ENCODE assay signal across 16 cellular contexts in genomic region chr11:71191201-71191600, GRCh38.
A peak's percentile ranks its signal among the peaks of the same experiment; 100 is the strongest.
DNase-seq lines count a peak whose midpoint lies in the region; TF ChIP-seq lines count a peak whose summit lies in the region.
"Had no signal": no experiment of that assay in that cellular context is flagged by ENCODE, and none has a peak within 500 bp of the region (broad histone marks: within the 10 kb centered on the region; RNA-seq: fewer than 3 reads in every experiment).

No MANE protein-coding gene starts in this region.

- TF ChIP-seq POLR2A in spleen (IDR thresholded peaks at IDR 0.05), result no peak

- H3K27ac ChIP-seq in left ventricle myocardium inferior (replicated peaks), result no peak overlapping the region
- H3K27ac ChIP-seq in spleen, result no peak overlapping the region
- no peak overlapping the region for H3K27ac ChIP-seq in MM.1S (ENCODE audit: low read length)
- no peak overlapping the region for H3K27ac ChIP-seq in right atrium auricular region
- H3K27ac ChIP-seq: BLaER1, HL-60 had no signal

- H3K9ac ChIP-seq in MM.1S (ENCODE audit: low read length), result no peak overlapping the region
- H3K9ac ChIP-seq: BLaER1 had no signal

- H3K36me3 ChIP-seq in left ventricle myocardium inferior (no peaks in the 10 kb centered on the region), spleen (no peaks in the 10 kb centered on the region), MM.1S (replicated peaks; ENCODE audit: insufficient read depth, low read length) (no peaks in the 10 kb centered on the region), right atrium auricular region (no peaks in the 10 kb centered on the region)
- H3K36me3 ChIP-seq: BLaER1 had no signal

- peak; percentile 24 for DNase-seq in cardiac septum (ENCODE audit: low spot score)
- no peak for DNase-seq in left ventricle myocardium inferior
- DNase-seq in posterior vena cava (ENCODE audit: low spot score), result peak; percentile 67
- DNase-seq in spleen, result peak; percentile 36
- DNase-seq in MM.1S, result no peak
- no peak for DNase-seq in C1 segment of cervical spinal cord (lab: John Stamatoyannopoulos, UW)
- no peak for DNase-seq in right atrium auricular region (ENCODE audit: low spot score)
- DNase-seq: 8988T; Calu3; CD8-positive, alpha-beta T cell; DMS79 treated with DMSO at 0.1 percent for 48 hours; GF-D8; HCEC 1CT had no signal

- H3F3A ChIP-seq in MM.1S (ENCODE audit: insufficient read depth, low read length), result no peaks in the 10 kb centered on the region

- no peaks in the 10 kb centered on the region for H4K20me1 ChIP-seq in MM.1S (ENCODE audit: insufficient read depth, low read length)
- H4K20me1 ChIP-seq: BLaER1 had no signal

- H3K4me2 ChIP-seq in MM.1S (ENCODE audit: low read depth, low read length), result no peak overlapping the region
- H3K4me2 ChIP-seq: BLaER1, GM23338 had no signal

- H3K79me2 ChIP-seq in MM.1S (ENCODE audit: low read length), result no peaks in the 10 kb centered on the region

- H3K9me2 ChIP-seq in MM.1S (replicated peaks; ENCODE audit: insufficient read depth, low read length), result no peaks in the 10 kb centered on the region

- H3K4me1 ChIP-seq in left ventricle myocardium inferior (no peaks in the 10 kb centered on the region), spleen (no peaks in the 10 kb centered on the region), MM.1S (ENCODE audit: low read length) (no peaks in the 10 kb centered on the region), right atrium auricular region (no peaks in the 10 kb centered on the region)
- H3K4me1 ChIP-seq: BLaER1 had no signal

- H3K27me3 ChIP-seq in left ventricle myocardium inferior (ENCODE audit: low read depth) (peaks cover 84% of the 10 kb centered on the region), spleen (replicated peaks in 1 of 7) (peaks cover 0 to 11% (median 0%) of the 10 kb centered on the region in 7 donors), MM.1S (replicated peaks; ENCODE audit: insufficient read depth, low read length) (peaks cover 96% of the 10 kb centered on the region), right atrium auricular region (no peaks in the 10 kb centered on the region)
- H3K27me3 ChIP-seq: BLaER1 had no signal

- TF ChIP-seq CTCF in left ventricle myocardium inferior (IDR thresholded peaks at IDR 0.05; ENCODE audit: borderline replicate concordance) (no peak), spleen (IDR thresholded peaks at IDR 0.05 in 8 of 11, conservative IDR thresholded peaks at IDR 0.05 in 3 of 11) (no peak), MM.1S (IDR thresholded peaks at IDR 0.05; ENCODE audit: low read length) (no peak), right atrium auricular region (IDR thresholded peaks at IDR 0.05) (no peak)

- H3K9me3 ChIP-seq in left ventricle myocardium inferior (replicated peaks) (no peaks in the 10 kb centered on the region), spleen (no peaks in the 10 kb centered on the region), MM.1S (replicated peaks; ENCODE audit: insufficient read depth, low read length) (no peaks in the 10 kb centered on the region), right atrium auricular region (no peaks in the 10 kb centered on the region)
- H3K9me3 ChIP-seq: BLaER1 had no signal

- H3K4me3 ChIP-seq in left ventricle myocardium inferior, result no peak overlapping the region
- no peak overlapping the region for H3K4me3 ChIP-seq in spleen
- H3K4me3 ChIP-seq in MM.1S (ENCODE audit: low read length), result no peak overlapping the region
- H3K4me3 ChIP-seq in right atrium auricular region, result no peak overlapping the region
- H3K4me3 ChIP-seq: BLaER1, GM23338 had no signal

- intact Hi-C loops in cardiac septum (cut with DNase I) (no loop called here), left ventricle myocardium inferior (cut with micrococcal nuclease) (no loop called here), posterior vena cava (cut with DNase I) (no loop called here), spleen (cut with DNase I; ENCODE audit: low total_unique reads) (no loop called here)

- 86 to 95% (median 90%) methylated on average over 8 of the region's 8 CpGs for WGBS in spleen, 5 donors

- no peak overlapping the region for H2AFZ ChIP-seq in MM.1S (ENCODE audit: low read length)
- H2AFZ ChIP-seq: GM23338 had no signal

Comparison
In these comparisons a context has a peak if more than half of its experiments do, and no peak if none do; other contexts are left out.
1. DNase-seq: peak in cardiac septum (single experiment), posterior vena cava (single experiment) and spleen (single experiment); none in left ventricle myocardium inferior (single experiment), MM.1S (single experiment), C1 segment of cervical spinal cord (0 of 14) and right atrium auricular region (single experiment).